8 cellular contexts compared by ENCODE assay signal in the genomic region with DNA sequence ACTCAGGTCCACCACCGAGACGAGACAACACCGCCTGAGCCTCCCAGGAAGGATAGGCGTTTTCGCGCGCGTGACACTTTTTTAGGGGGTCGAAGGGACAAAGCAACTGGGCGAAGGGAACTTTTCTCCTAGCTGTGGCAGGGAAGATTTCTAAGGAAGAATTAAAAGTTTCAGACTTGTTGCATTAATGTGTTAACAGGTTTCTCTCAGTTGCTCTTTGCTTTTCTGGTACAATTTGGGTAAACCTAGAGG. TPM values are rescaled to one million over a fixed set of nuclear protein-coding genes. Genes with fewer than 3 reads are reported as not detected.
DNase-seq lines count a peak whose midpoint lies in the region; FAIRE-seq and TF ChIP-seq lines count a peak whose summit lies in the region.

No MANE protein-coding gene starts in this region.

- peaks cover 16 to 53% of the 10 kb centered on the region in 2 donors for H3K4me1 ChIP-seq in adrenal gland (replicated peaks in 1 of 2)

- H3K4me1 Mint-ChIP-seq in T-helper 1 cell treated with Interleukin-12 subunit alpha and Interleukin-12 subunit beta and Interleukin-4 antibody, amounts not matched to agents 30 μg/mL and 1 μg/mL, for 36 hours (ENCODE audit: low read depth), result peaks cover 41% of the 10 kb centered on the region

- H3K9me3 ChIP-seq in adrenal gland (replicated peaks in 1 of 3), result no peaks in the 10 kb centered on the region

- peak overlapping the region; percentile 91 for H3K27ac Mint-ChIP-seq in T-helper 1 cell treated with Interleukin-12 subunit alpha and Interleukin-12 subunit beta and Interleukin-4 antibody, amounts not matched to agents 30 μg/mL and 1 μg/mL, for 36 hours

- no peaks in the 10 kb centered on the region for H3K36me3 ChIP-seq in adrenal gland (replicated peaks in 1 of 2)

- H3K27ac ChIP-seq in adrenal gland, result peak overlapping the region; percentile 98 to 100 (median 99)
- peak overlapping the region; percentile 96 for H3K27ac ChIP-seq in layer of hippocampus (ENCODE audit: low read depth, low read length)
- H3K27ac ChIP-seq in temporal lobe (ENCODE audit: low read depth, low read length), result peak overlapping the region; percentile 45

- DNase-seq in T-helper 1 cell (no peak), adrenal gland (no peak), urothelium cell line (ENCODE audit: low spot score) (no peak), germinal center (ENCODE audit: low spot score) (no peak)
- no peak for DNase-seq in stimulated activated CD8-positive, alpha-beta memory T cell treated with anti-CD3 and anti-CD28 coated beads, Interleukin-4, amount 100 ng/mL, for 48 hours

- H3K9me3 Mint-ChIP-seq in T-helper 1 cell treated with Interleukin-12 subunit alpha and Interleukin-12 subunit beta and Interleukin-4 antibody, amounts not matched to agents 30 μg/mL and 1 μg/mL, for 36 hours, result no peaks in the 10 kb centered on the region

- no peak for FAIRE-seq in urothelium cell line (lab: Jason Lieb, UNC)

- H3K27me3 Mint-ChIP-seq in T-helper 1 cell treated with Interleukin-12 subunit alpha and Interleukin-12 subunit beta and Interleukin-4 antibody, amounts not matched to agents 30 μg/mL and 1 μg/mL, for 36 hours (ENCODE audit: low read depth), result peaks cover 3% of the 10 kb centered on the region

- no peak for TF ChIP-seq CTCF in adrenal gland (IDR thresholded peaks at IDR 0.05)

- no peak for TF ChIP-seq POLR2A in adrenal gland (IDR thresholded peaks at IDR 0.05)

- H3K4me3 ChIP-seq in adrenal gland, result peak overlapping the region; percentile 13 to 91 (median 88)

- H3K36me3 Mint-ChIP-seq in T-helper 1 cell treated with Interleukin-12 subunit alpha and Interleukin-12 subunit beta and Interleukin-4 antibody, amounts not matched to agents 30 μg/mL and 1 μg/mL, for 36 hours (ENCODE audit: low read depth), result peaks cover 16% of the 10 kb centered on the region

- WGBS in adrenal gland, 4 donors, result 0 to 2% (median 0%) methylated on average over 8 to 10 of the region's 10 CpGs

- H3K4me3 Mint-ChIP-seq in T-helper 1 cell treated with Interleukin-12 subunit alpha and Interleukin-12 subunit beta and Interleukin-4 antibody, amounts not matched to agents 30 μg/mL and 1 μg/mL, for 36 hours, result peak overlapping the region; percentile 97

- intact Hi-C loops in adrenal gland (cut with DNase I), result loop anchor here in 1 of 2 donors (10.0 kb wide), 1 partner anchor 63 kb away; no protein-coding TSS in a partner anchor

- H3K27me3 ChIP-seq in adrenal gland (no peaks in the 10 kb centered on the region), layer of hippocampus (ENCODE audit: control insufficient read depth, insufficient read depth, low read length) (no peaks in the 10 kb centered on the region)

RNA-seq across cellular contexts. Expression of a gene that starts 1.8 kb away (rescaled TPM):
- total RNA-seq in adrenal gland (10 to 100 TPM; 33.8 to 77.7 (median 40.2) TPM), temporal lobe (86.8 TPM)
- 10 to 100 TPM; 21.2 to 47.7 (median 29.8) TPM for polyA plus RNA-seq in adrenal gland

Comparison
In these comparisons a context has a peak if more than half of its experiments do, and no peak if none do; other contexts are left out.
1. H3K27ac ChIP-seq: peak in every context shown above with its lines; median percentile 99 in adrenal gland; 96 in layer of hippocampus; 45 in temporal lobe.